ENCODE assay signal across 9 cellular contexts in the genomic region with DNA sequence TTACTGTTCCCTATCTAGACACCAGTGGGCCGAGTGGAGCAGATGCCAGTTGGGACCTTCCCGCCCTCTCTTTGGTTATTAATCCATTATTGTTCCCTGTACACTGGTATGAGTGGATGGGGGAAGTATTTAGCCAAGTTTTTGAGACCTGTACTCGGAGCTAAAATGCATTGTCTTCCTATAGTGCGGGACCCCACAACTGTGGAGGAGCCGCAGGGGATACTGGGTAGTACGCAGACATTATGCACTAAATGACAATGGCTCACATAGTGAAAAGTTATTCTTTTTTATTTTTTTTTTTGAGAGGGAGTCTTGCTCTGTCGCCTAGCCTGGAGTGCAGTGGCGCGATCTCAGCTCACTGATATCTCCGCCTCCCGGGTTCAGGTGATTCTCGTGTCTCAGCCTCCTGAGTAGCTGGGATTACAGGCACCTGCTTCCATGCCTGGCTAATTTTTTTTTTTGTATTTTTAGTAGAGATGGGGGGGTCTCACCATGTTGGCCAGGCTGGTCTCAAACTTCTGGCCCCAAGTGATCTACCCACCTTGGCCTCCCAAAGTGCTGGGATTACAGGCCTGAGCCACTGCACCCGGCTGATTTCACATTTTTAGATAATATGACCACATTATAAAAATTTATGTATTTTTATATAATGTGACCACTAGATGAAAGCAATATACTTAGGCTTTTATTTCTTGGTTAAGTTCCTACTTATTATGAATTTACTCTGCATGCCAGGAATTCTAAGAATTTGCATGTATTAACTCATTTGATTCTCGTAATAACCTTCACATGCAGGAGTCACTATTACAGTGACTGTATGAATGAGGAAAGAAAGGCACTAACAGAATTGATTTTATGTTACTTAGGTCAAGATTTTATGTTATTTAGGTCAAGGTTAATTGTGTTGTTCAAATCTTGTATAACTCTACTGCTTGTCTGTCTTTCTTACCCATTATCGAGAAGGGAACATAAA. TPM values are rescaled to one million over a fixed set of nuclear protein-coding genes. Genes with fewer than 3 reads are reported as not detected.
DNase-seq lines count a peak whose midpoint lies in the region; ATAC-seq lines count a peak whose summit lies in the region.
"Had no signal": no experiment of that assay in that cellular context is flagged by ENCODE, and none has a peak within 500 bp of the region (broad histone marks: within the 10 kb centered on the region; RNA-seq: fewer than 3 reads in every experiment).

No MANE protein-coding gene starts in this region.

- peak overlapping the region; percentile 67 for H3K4me3 ChIP-seq in mononuclear cell (ENCODE audit: low read length)

- in situ Hi-C loops in Caki2 (cut with HindIII; ENCODE audit: low pct_unique_long_range_greater_than_20kb, low sequenced_read_pairs) = no loop called here

- DNase-seq in Caki2 (ENCODE audit: low read depth) (peak; percentile 21), putamen (ENCODE audit: low spot score) (no peak), T1000 (lab: John Stamatoyannopoulos, UW) (no peak)
- peak; percentile 27 for DNase-seq in activated CD4-positive, alpha-beta T cell treated with anti-CD3 and anti-CD28 coated beads, Interleukin-2, amount 10 ng/mL, durations not matched to agents 7 days and 5 days
- DNase-seq: brain microvascular endothelial cell had no signal

- POLR2A ChIA-PET in activated CD4-positive, alpha-beta T cell treated with anti-CD3 and anti-CD28 coated beads, Interleukin-2, amount 10 ng/mL, durations not matched to agents 7 days and 5 days (lab: Charles Lee) = interaction anchor here (0.6 to 4.2 kb wide), 5 partner anchors 26 to 234 kb away, joined by 3 to 40 read pairs (median 4); a partner anchor contains a TSS

- CTCF ChIA-PET in activated CD4-positive, alpha-beta T cell treated with anti-CD3 and anti-CD28 coated beads, Interleukin-2, amount 10 ng/mL, durations not matched to agents 7 days and 5 days (lab: Charles Lee) = interaction anchor here (0.6 to 3.3 kb wide), 10 partner anchors 13 to 333 kb away, joined by 3 to 72 read pairs (median 13); a partner anchor contains a TSS

- peak overlapping the region; percentile 92 for H3K4me3 Mint-ChIP-seq in activated CD4-positive, alpha-beta T cell treated with anti-CD3 and anti-CD28 coated beads, Interleukin-2, amount 10 ng/mL, durations not matched to agents 7 days and 5 days

- H3K9me3 Mint-ChIP-seq in activated CD4-positive, alpha-beta T cell treated with anti-CD3 and anti-CD28 coated beads, Interleukin-2, amount 10 ng/mL, durations not matched to agents 7 days and 5 days = no peaks in the 10 kb centered on the region

- ATAC-seq in GM21723 (IDR thresholded peaks at IDR 0.05; ENCODE audit: unreplicated experiment) = peak; percentile 9
- ATAC-seq in GM21390 (IDR thresholded peaks at IDR 0.05; ENCODE audit: unreplicated experiment) = no peak
- no peak for ATAC-seq in GM19455 (IDR thresholded peaks at IDR 0.05; ENCODE audit: unreplicated experiment)

- H3K27me3 Mint-ChIP-seq in activated CD4-positive, alpha-beta T cell treated with anti-CD3 and anti-CD28 coated beads, Interleukin-2, amount 10 ng/mL, durations not matched to agents 7 days and 5 days = no peaks in the 10 kb centered on the region

- no peaks in the 10 kb centered on the region for H3K27me3 ChIP-seq in mononuclear cell (ENCODE audit: insufficient read depth, low read length)
- H3K27me3 ChIP-seq: brain microvascular endothelial cell had no signal

- no peaks in the 10 kb centered on the region for H3K9me3 ChIP-seq in mononuclear cell (ENCODE audit: low read depth, low read length)

- H3K4me1 Mint-ChIP-seq in activated CD4-positive, alpha-beta T cell treated with anti-CD3 and anti-CD28 coated beads, Interleukin-2, amount 10 ng/mL, durations not matched to agents 7 days and 5 days = peaks cover 57% of the 10 kb centered on the region

- H3K4me1 ChIP-seq in mononuclear cell (ENCODE audit: insufficient read depth, low read length) = peaks cover 63% of the 10 kb centered on the region

- H3K36me3 Mint-ChIP-seq in activated CD4-positive, alpha-beta T cell treated with anti-CD3 and anti-CD28 coated beads, Interleukin-2, amount 10 ng/mL, durations not matched to agents 7 days and 5 days (ENCODE audit: low read depth) = peaks cover 34% of the 10 kb centered on the region

- H3K27ac Mint-ChIP-seq in activated CD4-positive, alpha-beta T cell treated with anti-CD3 and anti-CD28 coated beads, Interleukin-2, amount 10 ng/mL, durations not matched to agents 7 days and 5 days = peak overlapping the region; percentile 91

RNA-seq across cellular contexts. Expression of a gene that starts 25.9 kb away (rescaled TPM):
- 52.0 and 58.7 TPM in 2 replicates for total RNA-seq in Caki2 (2014; rRNA removed; shearing (Covaris generic); ENCODE audit: low replicate concordance)
- total RNA-seq in activated CD4-positive, alpha-beta T cell treated with anti-CD3 and anti-CD28 coated beads, Interleukin-2, amount 10 ng/mL, durations not matched to agents 7 days and 5 days = 10 to 100 TPM; 73.6 to 77.7 TPM
- 129 TPM for total RNA-seq in mononuclear cell

RNA-seq across cellular contexts. Expression of a gene that starts 51.5 kb away (rescaled TPM):
- 7.3 and 8.5 TPM in 2 replicates for total RNA-seq in Caki2 (2014; rRNA removed; shearing (Covaris generic); ENCODE audit: low replicate concordance)
- total RNA-seq in activated CD4-positive, alpha-beta T cell treated with anti-CD3 and anti-CD28 coated beads, Interleukin-2, amount 10 ng/mL, durations not matched to agents 7 days and 5 days = 10 to 100 TPM; 45.0 to 49.6 TPM
- total RNA-seq in mononuclear cell = 29.7 TPM

Comparison
In these comparisons a context has a peak if more than half of its experiments do, and no peak if none do; other contexts are left out.
1. DNase-seq: peak in Caki2 (single experiment) and activated CD4-positive, alpha-beta T cell treated with anti-CD3 and anti-CD28 coated beads, Interleukin-2, amount 10 ng/mL, durations not matched to agents 7 days and 5 days (single experiment); none in putamen (single experiment) and T1000 (single experiment).